ENCODE assay signal across 7 cellular contexts in genomic region chr9:715743-716400, GRCh38.
A peak's percentile ranks its signal among the peaks of the same experiment; 100 is the strongest.
DNase-seq lines count a peak whose midpoint lies in the region; ATAC-seq and TF ChIP-seq lines count a peak whose summit lies in the region.

No MANE protein-coding gene starts in this region.

- no peaks in the 10 kb centered on the region for H4K20me1 ChIP-seq in fibroblast of lung (ENCODE audit: control insufficient read depth, extremely low read depth, insufficient read depth, low read length)

- ATAC-seq in SK-N-SH treated with all-trans-retinoic acid at 6 μM for 48 hours, result peak; percentile 61
- peak; percentile 42 for ATAC-seq in upper lobe of right lung
- no peak for ATAC-seq in GM19467 (IDR thresholded peaks at IDR 0.05; ENCODE audit: unreplicated experiment)

- H3K9ac ChIP-seq in fibroblast of lung (ENCODE audit: insufficient read depth, low read length) (no peak overlapping the region), muscle layer of colon (ENCODE audit: low read length) (peak overlapping the region; percentile 7)

- H3K9me3 ChIP-seq in fibroblast of lung (ENCODE audit: control insufficient read depth, insufficient read depth, low read depth, low read length), result no peaks in the 10 kb centered on the region
- no peaks in the 10 kb centered on the region for H3K9me3 ChIP-seq in muscle layer of colon (ENCODE audit: low read length)
- no peaks in the 10 kb centered on the region for H3K9me3 ChIP-seq in upper lobe of right lung

- H3K4me1 ChIP-seq in fibroblast of lung (ENCODE audit: control insufficient read depth, extremely low read depth, insufficient read depth, low read length) (peaks cover 7% of the 10 kb centered on the region), muscle layer of colon (ENCODE audit: insufficient read depth, low read length) (peaks cover 80% of the 10 kb centered on the region), upper lobe of right lung (peaks cover 13% of the 10 kb centered on the region)

- H3K4me3 ChIP-seq in fibroblast of lung (replicated peaks in 1 of 4; ENCODE audit: control extremely low read depth in 1 of 4, insufficient read depth in 1 of 4, low read depth in 3 of 4, low read length in 4 of 4) (no peak overlapping the region), muscle layer of colon (ENCODE audit: low read depth in 1 of 2, low read length in 2 of 2) (peak overlapping the region in 1 of 2 donors; percentile 19), upper lobe of right lung (no peak overlapping the region)

- no peak for TF ChIP-seq CTCF in fibroblast of lung (conservative IDR thresholded peaks at IDR 0.05 in 1 of 2, IDR thresholded peaks at IDR 0.05 in 1 of 2; ENCODE audit: low read depth in 1 of 2, low read length in 2 of 2)
- TF ChIP-seq CTCF in upper lobe of right lung (IDR thresholded peaks at IDR 0.05), result no peak

- DNase-seq in fibroblast of lung (ENCODE audit: low read depth in 2 of 2) (peak; percentile 61 to 72), upper lobe of right lung (no peak), DMS79 treated with DMSO at 0.1 percent for 48 hours (lab: John Stamatoyannopoulos, UW) (no peak)
- no peak for DNase-seq in stimulated activated CD4-positive, alpha-beta T cell treated with anti-CD3 and anti-CD28 coated beads, Interleukin-4, amount 100 ng/mL, for 1 hour

- peaks cover 7% of the 10 kb centered on the region for H3K79me2 ChIP-seq in fibroblast of lung (ENCODE audit: control insufficient read depth, insufficient read depth, low read length)

- intact Hi-C loops in upper lobe of right lung (cut with DNase I), result no loop called here

- no peak overlapping the region for H3K4me2 ChIP-seq in fibroblast of lung (ENCODE audit: extremely low read depth, insufficient read depth, low read length)

- H3K27me3 ChIP-seq in fibroblast of lung (ENCODE audit: control insufficient read depth, insufficient read depth, low read length) (no peaks in the 10 kb centered on the region), muscle layer of colon (ENCODE audit: control insufficient read depth in 1 of 2, insufficient read depth in 2 of 2, low read length in 2 of 2) (no peaks in the 10 kb centered on the region), upper lobe of right lung (no peaks in the 10 kb centered on the region)

- no peak overlapping the region for H2AFZ ChIP-seq in fibroblast of lung (ENCODE audit: low read length)

- H3K36me3 ChIP-seq in fibroblast of lung (ENCODE audit: control insufficient read depth, insufficient read depth, low read length) (peaks cover 18% of the 10 kb centered on the region), muscle layer of colon (ENCODE audit: insufficient read depth, low read length) (peaks cover 27% of the 10 kb centered on the region), upper lobe of right lung (peaks cover 20% of the 10 kb centered on the region)

- peak overlapping the region; percentile 6 for H3K27ac ChIP-seq in fibroblast of lung (ENCODE audit: insufficient read depth, low read length)
- H3K27ac ChIP-seq in muscle layer of colon (ENCODE audit: low read depth, low read length), result peak overlapping the region; percentile 79
- no peak overlapping the region for H3K27ac ChIP-seq in upper lobe of right lung

TF ChIP-seq in SK-N-SH treated with all-trans-retinoic acid at 6 μM for 48 hours, 23 proteins besides CTCF, POLR2A, EP300 and RAD21:
- TF ChIP-seq ZNF70 (CRISPR knock-in tag; IDR thresholded peaks at IDR 0.05), result no peak
- TF ChIP-seq GLIS3 (CRISPR knock-in tag; IDR thresholded peaks at IDR 0.05), result no peak
- no peak for TF ChIP-seq ZC3H10 (CRISPR knock-in tag; IDR thresholded peaks at IDR 0.05)
- TF ChIP-seq TSHZ2 (CRISPR knock-in tag; IDR thresholded peaks at IDR 0.05), result no peak
- no peak for TF ChIP-seq OSR1 (CRISPR knock-in tag; IDR thresholded peaks at IDR 0.05)
- TF ChIP-seq ZNF8 (CRISPR knock-in tag; IDR thresholded peaks at IDR 0.05), result no peak
- no peak for TF ChIP-seq ZFP30 (CRISPR knock-in tag; IDR thresholded peaks at IDR 0.05)
- no peak for TF ChIP-seq BACH2 (CRISPR knock-in tag; IDR thresholded peaks at IDR 0.05; ENCODE audit: borderline replicate concordance)
- TF ChIP-seq CSDC2 (CRISPR knock-in tag; IDR thresholded peaks at IDR 0.05), result no peak
- no peak for TF ChIP-seq ZFP3 (CRISPR knock-in tag; IDR thresholded peaks at IDR 0.05)
- no peak for TF ChIP-seq ESRRG (CRISPR knock-in tag; IDR thresholded peaks at IDR 0.05)
- no peak for TF ChIP-seq ARNTL (CRISPR knock-in tag; IDR thresholded peaks at IDR 0.05; ENCODE audit: borderline replicate concordance, low read depth)

Comparison
In these comparisons a context has a peak if more than half of its experiments do, and no peak if none do; other contexts are left out.
1. DNase-seq: peak in fibroblast of lung (2 of 2); none in upper lobe of right lung (single experiment), stimulated activated CD4-positive, alpha-beta T cell treated with anti-CD3 and anti-CD28 coated beads, Interleukin-4, amount 100 ng/mL, for 1 hour (single experiment) and DMS79 treated with DMSO at 0.1 percent for 48 hours (single experiment).